Comparison of ENCODE assay signal across 24 cellular contexts in genomic region chr10:63410633-63411032, GRCh38. TPM values are rescaled to one million over a fixed set of nuclear protein-coding genes. Genes with fewer than 3 reads are reported as not detected.
DNase-seq lines count a peak whose midpoint lies in the region; ATAC-seq, FAIRE-seq and TF ChIP-seq lines count a peak whose summit lies in the region.
"Had no signal": no experiment of that assay in that cellular context is flagged by ENCODE, and none has a peak within 500 bp of the region (broad histone marks: within the 10 kb centered on the region; RNA-seq: fewer than 3 reads in every experiment).

No MANE protein-coding gene starts in this region.

- H3K4me1 Mint-ChIP-seq in neural crest cell: peaks cover 36% of the 10 kb centered on the region

- no peak for ATAC-seq in GM18909 (IDR thresholded peaks at IDR 0.05; ENCODE audit: poor library complexity, unreplicated experiment)

- WGBS in spleen, 5 donors: 92 to 100% (median 95%) methylated on average over 1 of the region's 1 CpG

- no peak for TF ChIP-seq POLR2A in spleen (IDR thresholded peaks at IDR 0.05)

- H3K4me1 ChIP-seq in HUES6 (ENCODE audit: control insufficient read depth, insufficient read depth, low read length) (peaks cover 17% of the 10 kb centered on the region), subcutaneous abdominal adipose tissue (ENCODE audit: control insufficient read depth in 5 of 5, insufficient read depth in 5 of 5, low read length in 5 of 5) (peaks cover 0 to 16% (median 9%) of the 10 kb centered on the region in 5 donors), spleen (peaks cover under 1 to 27% (median 13%) of the 10 kb centered on the region in 6 donors)
- H3K4me1 ChIP-seq: BLaER1 had no signal

- H3K27ac ChIP-seq in HUES6 (ENCODE audit: low read depth, low read length) (peak overlapping the region; percentile 33; the same call in 1 of the 2 replicates), epithelial cell of prostate (peak overlapping the region; percentile 18), subcutaneous abdominal adipose tissue (ENCODE audit: low read depth, low read length) (peak overlapping the region; percentile 47), spleen (no peak overlapping the region)
- H3K27ac ChIP-seq: BLaER1 had no signal

- no peaks in the 10 kb centered on the region for H3K9me3 ChIP-seq in HUES6 (ENCODE audit: control insufficient read depth, insufficient read depth, low read depth, low read length)
- no peaks in the 10 kb centered on the region for H3K9me3 ChIP-seq in subcutaneous abdominal adipose tissue (ENCODE audit: control insufficient read depth in 5 of 5, low read length in 5 of 5)
- H3K9me3 ChIP-seq in spleen: no peaks in the 10 kb centered on the region
- H3K9me3 ChIP-seq: BLaER1, HAP-1, MG63 had no signal

- no peaks in the 10 kb centered on the region for H3K27me3 Mint-ChIP-seq in neural crest cell (ENCODE audit: low read depth)
- H3K27me3 Mint-ChIP-seq: CD4-positive, alpha-beta T cell had no signal

- DNase-seq in epithelial cell of prostate (ENCODE audit: low read depth, low spot score) (no peak), neural crest cell (ENCODE audit: low read depth, low spot score) (no peak), spleen (no peak), NCI-H146 treated with DMSO at 0.1 percent for 48 hours (lab: John Stamatoyannopoulos, UW; ENCODE audit: unreplicated experiment) (no peak), urothelium cell line (ENCODE audit: low spot score) (no peak)
- DNase-seq: ACHN; CD4-positive, alpha-beta T cell; COR-L47; DMS 273 treated with DMSO at 0.1 percent for 48 hours; DMS79 treated with DMSO at 0.1 percent for 48 hours; GM23248; MG63; NCI-H1417; NCI-H187; NCI-H2107; NCI-H446 treated with DMSO at 0.1 percent for 48 hours; NCI-H526 treated with DMSO at 0.1 percent for 48 hours; OCI-M1; SIG-M5 had no signal

- intact Hi-C loops in spleen (cut with DNase I; ENCODE audit: low total_unique reads): no loop called here

- no peaks in the 10 kb centered on the region for H3K36me3 ChIP-seq in HUES6 (ENCODE audit: control insufficient read depth, insufficient read depth, low read length)
- no peaks in the 10 kb centered on the region for H3K36me3 ChIP-seq in subcutaneous abdominal adipose tissue (ENCODE audit: control insufficient read depth in 5 of 5, insufficient read depth in 5 of 5, low read length in 5 of 5)
- H3K36me3 ChIP-seq in spleen: no peaks in the 10 kb centered on the region
- H3K36me3 ChIP-seq: BLaER1, HAP-1, MG63 had no signal

- no peaks in the 10 kb centered on the region for H3K9me3 Mint-ChIP-seq in neural crest cell
- H3K9me3 Mint-ChIP-seq: CD4-positive, alpha-beta T cell had no signal

- peak overlapping the region; percentile 88 for H3K27ac Mint-ChIP-seq in neural crest cell (ENCODE audit: unreplicated experiment)
- H3K27ac Mint-ChIP-seq: CD4-positive, alpha-beta T cell had no signal

- H3K9ac ChIP-seq in HUES6 (ENCODE audit: low read length) (no peak overlapping the region), subcutaneous abdominal adipose tissue (ENCODE audit: low read length in 5 of 5) (no peak overlapping the region)
- H3K9ac ChIP-seq: BLaER1 had no signal

- TF ChIP-seq CTCF in neural crest cell (conservative IDR thresholded peaks at IDR 0.05): no peak
- TF ChIP-seq CTCF in spleen (IDR thresholded peaks at IDR 0.05 in 8 of 11, conservative IDR thresholded peaks at IDR 0.05 in 3 of 11): no peak

- no peaks in the 10 kb centered on the region for H3K36me3 Mint-ChIP-seq in neural crest cell (ENCODE audit: low read depth)

- H3K4me3 ChIP-seq in HUES6 (ENCODE audit: low read depth, low read length) (no peak overlapping the region), subcutaneous abdominal adipose tissue (ENCODE audit: low read depth in 1 of 5, low read length in 5 of 5) (no peak overlapping the region), spleen (no peak overlapping the region)
- H3K4me3 ChIP-seq: BLaER1, HAP-1, MG63 had no signal

- H3K4me3 Mint-ChIP-seq in neural crest cell: no peak overlapping the region
- H3K4me3 Mint-ChIP-seq: CD4-positive, alpha-beta T cell had no signal

- no peaks in the 10 kb centered on the region for H3K27me3 ChIP-seq in HUES6 (ENCODE audit: control insufficient read depth, insufficient read depth, low read length)
- H3K27me3 ChIP-seq in subcutaneous abdominal adipose tissue (ENCODE audit: control insufficient read depth in 5 of 5, insufficient read depth in 4 of 5, low read length in 5 of 5): no peaks in the 10 kb centered on the region
- no peaks in the 10 kb centered on the region for H3K27me3 ChIP-seq in spleen (replicated peaks in 1 of 7)
- H3K27me3 ChIP-seq: BLaER1, MG63 had no signal

- no peak for FAIRE-seq in urothelium cell line (lab: Jason Lieb, UNC)

RNA-seq across cellular contexts. Expression of gene JMJD1C, which starts 55.1 kb away (rescaled TPM):
- total RNA-seq in neural crest cell: 68.7 and 73.9 TPM in 2 replicates
- total RNA-seq in spleen: 100 to 1,000 TPM; 125 to 272 (median 162) TPM
- 10 to 100 TPM; 54.3 to 79.5 (median 62.8) TPM for polyA plus RNA-seq in spleen

Comparison
In these comparisons a context has a peak if more than half of its experiments do, and no peak if none do; other contexts are left out.
1. H3K27ac ChIP-seq: peak in HUES6 (single experiment), epithelial cell of prostate (single experiment) and subcutaneous abdominal adipose tissue (single experiment); none in spleen (0 of 8).